1 cellular context compared by ENCODE assay signal in genomic region chr19:3782330-3782729, GRCh38.
A peak's percentile ranks its signal among the peaks of the same experiment; 100 is the strongest.
TF ChIP-seq lines count a peak whose summit lies in the region.

No MANE protein-coding gene starts in this region.

TF ChIP-seq in IMR-90, 13 proteins besides CTCF, POLR2A, EP300 and RAD21:
- TF ChIP-seq BHLHE40 (IDR thresholded peaks at IDR 0.05; ENCODE audit: low read depth, low read length) (no peak), RCOR1 (IDR thresholded peaks at IDR 0.05; ENCODE audit: insufficient replicate concordance, low read length) (peak; percentile 82)
